Comparison of ENCODE assay signal across 36 cellular contexts in the genomic region with DNA sequence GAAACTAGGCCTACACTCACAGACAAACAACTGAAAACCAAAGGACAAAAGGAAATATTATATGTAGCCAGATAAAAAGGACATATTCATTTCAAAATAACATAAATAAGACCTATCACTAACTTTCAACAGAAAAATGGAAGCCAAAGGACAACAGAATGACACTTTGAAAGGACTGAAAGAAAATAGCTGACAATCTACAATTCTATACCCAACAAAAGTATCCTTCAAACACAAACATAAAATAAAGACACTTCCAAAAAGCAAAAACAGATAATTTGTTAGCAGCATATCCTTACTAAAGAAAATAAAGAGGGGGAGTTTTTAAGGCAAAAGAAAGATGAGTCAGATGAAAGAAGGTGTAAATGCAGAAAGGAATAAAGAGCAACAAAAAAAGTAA.
"Had no signal": no experiment of that assay in that cellular context is flagged by ENCODE, and none has a peak within 500 bp of the region (broad histone marks: within the 10 kb centered on the region; RNA-seq: fewer than 3 reads in every experiment).

No MANE protein-coding gene starts in this region.

- DNase-seq: Kasumi-1, MG63, MM.1S, MV-4-11, NCI-H1048, NCI-H1092, NCI-H1092 treated with DMSO at 0.1 percent for 48 hours, NCI-H1105, NCI-H1105 treated with DMSO at 0.1 percent for 48 hours, NCI-H1417, NCI-H1417 treated with DMSO at 0.1 percent for 48 hours, NCI-H1436, NCI-H1436 treated with DMSO at 0.1 percent for 48 hours, NCI-H146, NCI-H1694, NCI-H1694 treated with DMSO at 0.1 percent for 48 hours, NCI-H187, NCI-H187 treated with DMSO at 0.1 percent for 48 hours, NCI-H1930, NCI-H2029, NCI-H2029 treated with DMSO at 0.1 percent for 48 hours, NCI-H2081, NCI-H2081 treated with DMSO at 0.1 percent for 48 hours, NCI-H2107, NCI-H2171, NCI-H2171 treated with DMSO at 0.1 percent for 48 hours, NCI-H2227 treated with DMSO at 0.1 percent for 48 hours, NCI-H226, NCI-H345, NCI-H446, NCI-H446 treated with DMSO at 0.1 percent for 48 hours, NCI-H510A, NCI-H510A treated with DMSO at 0.1 percent for 48 hours, NCI-H524, NCI-H524 treated with DMSO at 0.1 percent for 48 hours, NCI-H526 had no signal

- H3K9me3 ChIP-seq: MG63 had no signal

- H3K4me3 ChIP-seq: MG63 had no signal

- H3K36me3 ChIP-seq: MG63 had no signal

- H3K27me3 ChIP-seq: MG63 had no signal
